Comparison of ENCODE assay signal across 1 cellular context in genomic region chr4:128061566-128062536, GRCh38.
A peak's percentile ranks its signal among the peaks of the same experiment; 100 is the strongest.
TF ChIP-seq lines count a peak whose summit lies in the region.

No MANE protein-coding gene starts in this region.

TF ChIP-seq in WTC11, 78 proteins besides CTCF, POLR2A, EP300 and RAD21 (continued from another document):
- TF ChIP-seq STAT6 (CRISPR knock-in tag; conservative IDR thresholded peaks at IDR 0.05; ENCODE audit: low read depth) (no peak), EMX1 (CRISPR knock-in tag; IDR thresholded peaks at IDR 0.05) (no peak), ZNF281 (CRISPR knock-in tag; IDR thresholded peaks at IDR 0.05) (no peak), ZMAT4 (CRISPR knock-in tag; IDR thresholded peaks at IDR 0.05) (no peak), ZNF416 (CRISPR knock-in tag; IDR thresholded peaks at IDR 0.05) (no peak), NR2C2 (CRISPR knock-in tag; IDR thresholded peaks at IDR 0.05) (no peak), RORB (CRISPR knock-in tag; IDR thresholded peaks at IDR 0.05) (no peak), SMAD4 (CRISPR knock-in tag; IDR thresholded peaks at IDR 0.05) (no peak), KAT7 (CRISPR knock-in tag; IDR thresholded peaks at IDR 0.05; ENCODE audit: borderline replicate concordance) (peak; percentile 73; the same call in 1 of the 2 replicates), IRF1 (CRISPR knock-in tag; IDR thresholded peaks at IDR 0.05) (no peak), JUN (CRISPR knock-in tag; IDR thresholded peaks at IDR 0.05) (no peak), TCF7 (CRISPR knock-in tag; IDR thresholded peaks at IDR 0.05; ENCODE audit: low read depth) (no peak), CREB1 (CRISPR knock-in tag; IDR thresholded peaks at IDR 0.05) (no peak), TEAD1 (CRISPR knock-in tag; IDR thresholded peaks at IDR 0.05) (no peak), ZNF232 (CRISPR knock-in tag; IDR thresholded peaks at IDR 0.05) (no peak), FOXK1 (CRISPR knock-in tag; IDR thresholded peaks at IDR 0.05) (peak; percentile 43), SP1 (CRISPR knock-in tag; conservative IDR thresholded peaks at IDR 0.05) (0 out of 2 replicates have a peak, but pooled peaks have one; percentile 3), NR1H2 (CRISPR knock-in tag; IDR thresholded peaks at IDR 0.05) (no peak), FOXP1 (CRISPR knock-in tag; IDR thresholded peaks at IDR 0.05; ENCODE audit: borderline replicate concordance) (no peak), NFYB (CRISPR knock-in tag; conservative IDR thresholded peaks at IDR 0.05; ENCODE audit: low read depth) (0 out of 2 replicates have a peak, but pooled peaks have one; percentile 14), FOXJ3 (CRISPR knock-in tag; IDR thresholded peaks at IDR 0.05; ENCODE audit: borderline replicate concordance) (no peak), TP53 (CRISPR knock-in tag; IDR thresholded peaks at IDR 0.05) (0 out of 2 replicates have a peak, but pooled peaks have one; percentile 28), ESRRA (CRISPR knock-in tag; IDR thresholded peaks at IDR 0.05; ENCODE audit: borderline replicate concordance) (no peak), GABPB1 (CRISPR knock-in tag; IDR thresholded peaks at IDR 0.05) (no peak), MYBL2 (CRISPR knock-in tag; IDR thresholded peaks at IDR 0.05) (0 out of 2 replicates have a peak, but pooled peaks have one; percentile 18), TEAD4 (CRISPR knock-in tag; IDR thresholded peaks at IDR 0.05) (no peak), SMAD3 (CRISPR knock-in tag; IDR thresholded peaks at IDR 0.05; ENCODE audit: borderline replicate concordance) (peak; percentile 40; the same call in 1 of the 2 replicates)
- TF ChIP-seq, protein P1, sequence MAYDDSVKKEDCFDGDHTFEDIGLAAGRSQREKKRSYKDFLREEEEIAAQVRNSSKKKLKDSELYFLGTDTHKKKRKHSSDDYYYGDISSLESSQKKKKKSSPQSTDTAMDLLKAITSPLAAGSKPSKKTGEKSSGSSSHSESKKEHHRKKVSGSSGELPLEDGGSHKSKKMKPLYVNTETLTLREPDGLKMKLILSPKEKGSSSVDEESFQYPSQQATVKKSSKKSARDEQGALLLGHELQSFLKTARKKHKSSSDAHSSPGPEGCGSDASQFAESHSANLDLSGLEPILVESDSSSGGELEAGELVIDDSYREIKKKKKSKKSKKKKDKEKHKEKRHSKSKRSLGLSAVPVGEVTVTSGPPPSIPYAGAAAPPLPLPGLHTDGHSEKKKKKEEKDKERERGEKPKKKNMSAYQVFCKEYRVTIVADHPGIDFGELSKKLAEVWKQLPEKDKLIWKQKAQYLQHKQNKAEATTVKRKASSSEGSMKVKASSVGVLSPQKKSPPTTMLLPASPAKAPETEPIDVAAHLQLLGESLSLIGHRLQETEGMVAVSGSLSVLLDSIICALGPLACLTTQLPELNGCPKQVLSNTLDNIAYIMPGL (CRISPR knock-in tag; IDR thresholded peaks at IDR 0.05), result peak; percentile 77
- TF ChIP-seq, protein P2, sequence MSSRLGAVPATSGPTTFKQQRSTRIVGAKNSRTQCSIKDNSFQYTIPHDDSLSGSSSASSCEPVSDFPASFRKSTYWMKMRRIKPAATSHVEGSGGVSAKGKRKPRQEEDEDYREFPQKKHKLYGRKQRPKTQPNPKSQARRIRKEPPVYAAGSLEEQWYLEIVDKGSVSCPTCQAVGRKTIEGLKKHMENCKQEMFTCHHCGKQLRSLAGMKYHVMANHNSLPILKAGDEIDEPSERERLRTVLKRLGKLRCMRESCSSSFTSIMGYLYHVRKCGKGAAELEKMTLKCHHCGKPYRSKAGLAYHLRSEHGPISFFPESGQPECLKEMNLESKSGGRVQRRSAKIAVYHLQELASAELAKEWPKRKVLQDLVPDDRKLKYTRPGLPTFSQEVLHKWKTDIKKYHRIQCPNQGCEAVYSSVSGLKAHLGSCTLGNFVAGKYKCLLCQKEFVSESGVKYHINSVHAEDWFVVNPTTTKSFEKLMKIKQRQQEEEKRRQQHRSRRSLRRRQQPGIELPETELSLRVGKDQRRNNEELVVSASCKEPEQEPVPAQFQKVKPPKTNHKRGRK (CRISPR knock-in tag; IDR thresholded peaks at IDR 0.05; ENCODE audit: borderline replicate concordance), result no peak
- TF ChIP-seq, protein P3, sequence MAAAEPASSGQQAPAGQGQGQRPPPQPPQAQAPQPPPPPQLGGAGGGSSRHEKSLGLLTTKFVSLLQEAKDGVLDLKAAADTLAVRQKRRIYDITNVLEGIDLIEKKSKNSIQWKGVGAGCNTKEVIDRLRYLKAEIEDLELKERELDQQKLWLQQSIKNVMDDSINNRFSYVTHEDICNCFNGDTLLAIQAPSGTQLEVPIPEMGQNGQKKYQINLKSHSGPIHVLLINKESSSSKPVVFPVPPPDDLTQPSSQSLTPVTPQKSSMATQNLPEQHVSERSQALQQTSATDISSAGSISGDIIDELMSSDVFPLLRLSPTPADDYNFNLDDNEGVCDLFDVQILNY (CRISPR knock-in tag; IDR thresholded peaks at IDR 0.05), result no peak
- TF ChIP-seq, protein P4, sequence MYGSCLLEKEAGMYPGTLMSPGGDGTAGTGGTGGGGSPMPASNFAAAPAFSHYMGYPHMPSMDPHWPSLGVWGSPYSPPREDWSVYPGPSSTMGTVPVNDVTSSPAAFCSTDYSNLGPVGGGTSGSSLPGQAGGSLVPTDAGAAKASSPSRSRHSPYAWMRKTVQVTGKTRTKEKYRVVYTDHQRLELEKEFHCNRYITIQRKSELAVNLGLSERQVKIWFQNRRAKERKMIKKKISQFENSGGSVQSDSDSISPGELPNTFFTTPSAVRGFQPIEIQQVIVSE (CRISPR knock-in tag; IDR thresholded peaks at IDR 0.05; ENCODE audit: borderline replicate concordance), result no peak
- TF ChIP-seq, protein P5, sequence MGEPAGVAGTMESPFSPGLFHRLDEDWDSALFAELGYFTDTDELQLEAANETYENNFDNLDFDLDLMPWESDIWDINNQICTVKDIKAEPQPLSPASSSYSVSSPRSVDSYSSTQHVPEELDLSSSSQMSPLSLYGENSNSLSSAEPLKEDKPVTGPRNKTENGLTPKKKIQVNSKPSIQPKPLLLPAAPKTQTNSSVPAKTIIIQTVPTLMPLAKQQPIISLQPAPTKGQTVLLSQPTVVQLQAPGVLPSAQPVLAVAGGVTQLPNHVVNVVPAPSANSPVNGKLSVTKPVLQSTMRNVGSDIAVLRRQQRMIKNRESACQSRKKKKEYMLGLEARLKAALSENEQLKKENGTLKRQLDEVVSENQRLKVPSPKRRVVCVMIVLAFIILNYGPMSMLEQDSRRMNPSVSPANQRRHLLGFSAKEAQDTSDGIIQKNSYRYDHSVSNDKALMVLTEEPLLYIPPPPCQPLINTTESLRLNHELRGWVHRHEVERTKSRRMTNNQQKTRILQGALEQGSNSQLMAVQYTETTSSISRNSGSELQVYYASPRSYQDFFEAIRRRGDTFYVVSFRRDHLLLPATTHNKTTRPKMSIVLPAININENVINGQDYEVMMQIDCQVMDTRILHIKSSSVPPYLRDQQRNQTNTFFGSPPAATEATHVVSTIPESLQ (CRISPR knock-in tag; IDR thresholded peaks at IDR 0.05), result no peak
- TF ChIP-seq, protein P6, sequence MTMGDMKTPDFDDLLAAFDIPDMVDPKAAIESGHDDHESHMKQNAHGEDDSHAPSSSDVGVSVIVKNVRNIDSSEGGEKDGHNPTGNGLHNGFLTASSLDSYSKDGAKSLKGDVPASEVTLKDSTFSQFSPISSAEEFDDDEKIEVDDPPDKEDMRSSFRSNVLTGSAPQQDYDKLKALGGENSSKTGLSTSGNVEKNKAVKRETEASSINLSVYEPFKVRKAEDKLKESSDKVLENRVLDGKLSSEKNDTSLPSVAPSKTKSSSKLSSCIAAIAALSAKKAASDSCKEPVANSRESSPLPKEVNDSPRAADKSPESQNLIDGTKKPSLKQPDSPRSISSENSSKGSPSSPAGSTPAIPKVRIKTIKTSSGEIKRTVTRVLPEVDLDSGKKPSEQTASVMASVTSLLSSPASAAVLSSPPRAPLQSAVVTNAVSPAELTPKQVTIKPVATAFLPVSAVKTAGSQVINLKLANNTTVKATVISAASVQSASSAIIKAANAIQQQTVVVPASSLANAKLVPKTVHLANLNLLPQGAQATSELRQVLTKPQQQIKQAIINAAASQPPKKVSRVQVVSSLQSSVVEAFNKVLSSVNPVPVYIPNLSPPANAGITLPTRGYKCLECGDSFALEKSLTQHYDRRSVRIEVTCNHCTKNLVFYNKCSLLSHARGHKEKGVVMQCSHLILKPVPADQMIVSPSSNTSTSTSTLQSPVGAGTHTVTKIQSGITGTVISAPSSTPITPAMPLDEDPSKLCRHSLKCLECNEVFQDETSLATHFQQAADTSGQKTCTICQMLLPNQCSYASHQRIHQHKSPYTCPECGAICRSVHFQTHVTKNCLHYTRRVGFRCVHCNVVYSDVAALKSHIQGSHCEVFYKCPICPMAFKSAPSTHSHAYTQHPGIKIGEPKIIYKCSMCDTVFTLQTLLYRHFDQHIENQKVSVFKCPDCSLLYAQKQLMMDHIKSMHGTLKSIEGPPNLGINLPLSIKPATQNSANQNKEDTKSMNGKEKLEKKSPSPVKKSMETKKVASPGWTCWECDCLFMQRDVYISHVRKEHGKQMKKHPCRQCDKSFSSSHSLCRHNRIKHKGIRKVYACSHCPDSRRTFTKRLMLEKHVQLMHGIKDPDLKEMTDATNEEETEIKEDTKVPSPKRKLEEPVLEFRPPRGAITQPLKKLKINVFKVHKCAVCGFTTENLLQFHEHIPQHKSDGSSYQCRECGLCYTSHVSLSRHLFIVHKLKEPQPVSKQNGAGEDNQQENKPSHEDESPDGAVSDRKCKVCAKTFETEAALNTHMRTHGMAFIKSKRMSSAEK (CRISPR knock-in tag; IDR thresholded peaks at IDR 0.05; ENCODE audit: borderline replicate concordance), result no peak
